ENCODE assay signal across 1 cellular context in genomic region chr19:12695090-12695489, GRCh38.
TF ChIP-seq lines count a peak whose summit lies in the region.

No MANE protein-coding gene starts in this region.

TF ChIP-seq in K562, 482 proteins besides CTCF, POLR2A, EP300 and RAD21:
- TF ChIP-seq ZNF224 (CRISPR knock-in tag; IDR thresholded peaks at IDR 0.05) (no peak), C11orf30 (IDR thresholded peaks at IDR 0.05; ENCODE audit: low read depth) (no peak), TOE1 (IDR thresholded peaks at IDR 0.05; ENCODE audit: borderline replicate concordance) (no peak), TOE1 (CRISPR knock-in tag; IDR thresholded peaks at IDR 0.05; ENCODE audit: borderline replicate concordance, low read depth) (no peak), ZBTB12 (CRISPR knock-in tag; IDR thresholded peaks at IDR 0.05) (no peak)
TF ChIP-seq in K562: peak in this region for 0.
